1 cellular context compared by ENCODE assay signal in the genomic region with DNA sequence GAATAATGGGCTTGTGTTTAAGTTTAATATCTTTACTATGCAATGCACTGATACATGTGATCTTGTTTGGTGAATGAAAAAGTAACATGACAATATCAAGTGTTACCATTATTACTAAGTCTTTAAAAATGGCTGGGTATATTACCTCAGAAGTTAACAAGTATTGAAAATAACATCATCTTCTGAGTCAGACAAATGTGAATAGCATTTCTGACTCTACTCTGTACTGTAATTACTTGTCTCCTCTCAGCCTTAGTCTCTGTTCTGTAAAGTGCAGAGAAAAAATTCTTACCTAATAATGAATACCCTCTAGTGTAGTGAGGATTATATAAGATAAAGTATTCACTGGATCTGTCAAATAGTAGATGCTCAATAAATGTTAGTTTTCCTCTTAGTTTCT.
TF ChIP-seq lines count a peak whose summit lies in the region.

No MANE protein-coding gene starts in this region.

TF ChIP-seq in GM12878, 131 proteins besides CTCF, POLR2A, EP300 and RAD21:
- TF ChIP-seq MXI1 (IDR thresholded peaks at IDR 0.05; ENCODE audit: low read depth, low read length) (no peak), TCF7 (IDR thresholded peaks at IDR 0.05; ENCODE audit: borderline replicate concordance) (no peak), JUND (IDR thresholded peaks at IDR 0.05; ENCODE audit: low read depth, low read length) (no peak), ZNF217 (IDR thresholded peaks at IDR 0.05) (no peak), STAT3 (IDR thresholded peaks at IDR 0.05; ENCODE audit: low read depth, low read length) (no peak), CREB1 (IDR thresholded peaks at IDR 0.05; ENCODE audit: low read depth) (no peak), NFIC (IDR thresholded peaks at IDR 0.05; ENCODE audit: low read depth, low read length) (no peak), SREBF2 (IDR thresholded peaks at IDR 0.05; ENCODE audit: low read length) (no peak)
- TF ChIP-seq, protein P1, sequence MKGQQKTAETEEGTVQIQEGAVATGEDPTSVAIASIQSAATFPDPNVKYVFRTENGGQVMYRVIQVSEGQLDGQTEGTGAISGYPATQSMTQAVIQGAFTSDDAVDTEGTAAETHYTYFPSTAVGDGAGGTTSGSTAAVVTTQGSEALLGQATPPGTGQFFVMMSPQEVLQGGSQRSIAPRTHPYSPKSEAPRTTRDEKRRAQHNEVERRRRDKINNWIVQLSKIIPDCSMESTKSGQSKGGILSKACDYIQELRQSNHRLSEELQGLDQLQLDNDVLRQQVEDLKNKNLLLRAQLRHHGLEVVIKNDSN (IDR thresholded peaks at IDR 0.05; ENCODE audit: borderline replicate concordance, extremely low read length, insufficient read depth, low read depth, low read length): no peak
- TF ChIP-seq, protein P2, sequence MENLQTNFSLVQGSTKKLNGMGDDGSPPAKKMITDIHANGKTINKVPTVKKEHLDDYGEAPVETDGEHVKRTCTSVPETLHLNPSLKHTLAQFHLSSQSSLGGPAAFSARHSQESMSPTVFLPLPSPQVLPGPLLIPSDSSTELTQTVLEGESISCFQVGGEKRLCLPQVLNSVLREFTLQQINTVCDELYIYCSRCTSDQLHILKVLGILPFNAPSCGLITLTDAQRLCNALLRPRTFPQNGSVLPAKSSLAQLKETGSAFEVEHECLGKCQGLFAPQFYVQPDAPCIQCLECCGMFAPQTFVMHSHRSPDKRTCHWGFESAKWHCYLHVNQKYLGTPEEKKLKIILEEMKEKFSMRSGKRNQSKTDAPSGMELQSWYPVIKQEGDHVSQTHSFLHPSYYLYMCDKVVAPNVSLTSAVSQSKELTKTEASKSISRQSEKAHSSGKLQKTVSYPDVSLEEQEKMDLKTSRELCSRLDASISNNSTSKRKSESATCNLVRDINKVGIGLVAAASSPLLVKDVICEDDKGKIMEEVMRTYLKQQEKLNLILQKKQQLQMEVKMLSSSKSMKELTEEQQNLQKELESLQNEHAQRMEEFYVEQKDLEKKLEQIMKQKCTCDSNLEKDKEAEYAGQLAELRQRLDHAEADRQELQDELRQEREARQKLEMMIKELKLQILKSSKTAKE (IDR thresholded peaks at IDR 0.05; ENCODE audit: low read depth, poor library complexity, severe bottlenecking): no peak
- TF ChIP-seq, protein P3, sequence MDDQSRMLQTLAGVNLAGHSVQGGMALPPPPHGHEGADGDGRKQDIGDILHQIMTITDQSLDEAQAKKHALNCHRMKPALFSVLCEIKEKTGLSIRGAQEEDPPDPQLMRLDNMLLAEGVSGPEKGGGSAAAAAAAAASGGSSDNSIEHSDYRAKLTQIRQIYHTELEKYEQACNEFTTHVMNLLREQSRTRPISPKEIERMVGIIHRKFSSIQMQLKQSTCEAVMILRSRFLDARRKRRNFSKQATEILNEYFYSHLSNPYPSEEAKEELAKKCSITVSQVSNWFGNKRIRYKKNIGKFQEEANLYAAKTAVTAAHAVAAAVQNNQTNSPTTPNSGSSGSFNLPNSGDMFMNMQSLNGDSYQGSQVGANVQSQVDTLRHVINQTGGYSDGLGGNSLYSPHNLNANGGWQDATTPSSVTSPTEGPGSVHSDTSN (IDR thresholded peaks at IDR 0.05; ENCODE audit: insufficient replicate concordance, low read depth, low read length): no peak
- TF ChIP-seq, protein P4, sequence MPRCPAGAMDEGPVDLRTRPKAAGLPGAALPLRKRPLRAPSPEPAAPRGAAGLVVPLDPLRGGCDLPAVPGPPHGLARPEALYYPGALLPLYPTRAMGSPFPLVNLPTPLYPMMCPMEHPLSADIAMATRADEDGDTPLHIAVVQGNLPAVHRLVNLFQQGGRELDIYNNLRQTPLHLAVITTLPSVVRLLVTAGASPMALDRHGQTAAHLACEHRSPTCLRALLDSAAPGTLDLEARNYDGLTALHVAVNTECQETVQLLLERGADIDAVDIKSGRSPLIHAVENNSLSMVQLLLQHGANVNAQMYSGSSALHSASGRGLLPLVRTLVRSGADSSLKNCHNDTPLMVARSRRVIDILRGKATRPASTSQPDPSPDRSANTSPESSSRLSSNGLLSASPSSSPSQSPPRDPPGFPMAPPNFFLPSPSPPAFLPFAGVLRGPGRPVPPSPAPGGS (IDR thresholded peaks at IDR 0.05; ENCODE audit: borderline replicate concordance, insufficient read depth, low read depth, low read length, poor library complexity, severe bottlenecking): no peak
- TF ChIP-seq, protein P5, sequence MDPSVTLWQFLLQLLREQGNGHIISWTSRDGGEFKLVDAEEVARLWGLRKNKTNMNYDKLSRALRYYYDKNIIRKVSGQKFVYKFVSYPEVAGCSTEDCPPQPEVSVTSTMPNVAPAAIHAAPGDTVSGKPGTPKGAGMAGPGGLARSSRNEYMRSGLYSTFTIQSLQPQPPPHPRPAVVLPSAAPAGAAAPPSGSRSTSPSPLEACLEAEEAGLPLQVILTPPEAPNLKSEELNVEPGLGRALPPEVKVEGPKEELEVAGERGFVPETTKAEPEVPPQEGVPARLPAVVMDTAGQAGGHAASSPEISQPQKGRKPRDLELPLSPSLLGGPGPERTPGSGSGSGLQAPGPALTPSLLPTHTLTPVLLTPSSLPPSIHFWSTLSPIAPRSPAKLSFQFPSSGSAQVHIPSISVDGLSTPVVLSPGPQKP (IDR thresholded peaks at IDR 0.05; ENCODE audit: low read depth, low read length): no peak
TF ChIP-seq in GM12878: peak in this region for 0.
